In the genomic region with DNA sequence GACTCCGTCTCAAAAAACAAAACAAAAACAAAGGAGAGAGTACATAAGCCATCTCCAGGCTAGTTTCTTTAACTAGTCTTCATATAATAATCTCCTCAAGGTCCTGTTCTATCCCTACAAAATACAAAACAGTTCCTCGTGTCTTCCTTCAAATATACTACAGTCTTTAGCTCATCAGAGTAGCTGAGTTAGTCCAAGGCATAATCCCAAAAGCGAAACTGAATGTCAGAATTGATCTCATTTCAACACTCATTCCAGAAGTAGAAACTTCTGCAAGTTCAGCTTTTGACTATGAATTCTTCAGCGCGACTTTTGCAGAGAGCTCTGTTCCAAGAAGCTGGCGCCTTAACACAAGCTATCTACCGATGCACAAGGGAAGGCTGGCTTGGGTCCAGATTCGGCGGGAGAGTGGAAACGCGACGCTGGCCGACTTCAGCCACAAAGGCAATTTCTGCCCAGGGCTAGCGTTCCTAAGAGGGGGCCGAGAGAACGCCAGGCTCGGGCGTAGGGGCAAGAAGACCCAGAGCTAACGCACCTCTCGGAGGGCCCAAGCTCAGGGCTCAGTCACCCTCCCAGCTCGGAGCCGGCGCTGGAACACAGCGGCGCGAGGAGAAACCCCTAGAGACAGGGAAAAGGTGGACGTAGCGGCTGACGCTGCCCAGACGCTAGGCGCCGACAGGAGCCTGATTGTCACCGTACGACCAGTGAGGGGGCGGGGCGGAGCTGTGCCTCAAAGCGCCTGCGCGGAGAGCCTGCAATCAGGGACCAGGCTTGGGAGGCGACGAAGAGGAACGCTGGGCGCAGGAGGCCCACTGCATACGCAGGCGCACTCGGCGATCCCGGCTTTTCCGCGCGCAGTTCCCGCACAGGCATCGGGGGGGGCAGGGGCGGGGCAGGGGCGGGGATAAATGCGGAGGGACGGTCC, we compare ENCODE assay signal across 1 cellular context.
TF ChIP-seq lines count a peak whose summit lies in the region.

No MANE protein-coding gene starts in this region.

TF ChIP-seq in HepG2, 621 proteins besides CTCF, POLR2A, EP300 and RAD21 (continued from another document and continues in another):
- TF ChIP-seq ZNF318 (CRISPR knock-in tag; IDR thresholded peaks at IDR 0.05) (no peak), ZNF572 (CRISPR knock-in tag; IDR thresholded peaks at IDR 0.05) (0 out of 2 replicates have a peak, but pooled peaks have one; percentile 71), ZFP62 (CRISPR knock-in tag; IDR thresholded peaks at IDR 0.05) (no peak), RORA (CRISPR knock-in tag; IDR thresholded peaks at IDR 0.05) (no peak), ZNF136 (CRISPR knock-in tag; IDR thresholded peaks at IDR 0.05; ENCODE audit: low read depth) (peak; percentile 23; the same call in 1 of the 2 replicates), SOX13 (IDR thresholded peaks at IDR 0.05) (no peak), SOX13 (CRISPR knock-in tag; conservative IDR thresholded peaks at IDR 0.05 in 1 of 2, IDR thresholded peaks at IDR 0.05 in 1 of 2) (no peak), ZNF207 (IDR thresholded peaks at IDR 0.05; ENCODE audit: borderline replicate concordance) (no peak), GFI1 (CRISPR knock-in tag; IDR thresholded peaks at IDR 0.05; ENCODE audit: borderline replicate concordance) (peak; percentile 25; the same call in 1 of the 2 replicates), MXD4 (CRISPR knock-in tag; IDR thresholded peaks at IDR 0.05) (peak; percentile 37; the same call in 1 of the 2 replicates), MATR3 (CRISPR knock-in tag; IDR thresholded peaks at IDR 0.05) (no peak), NFKBIZ (CRISPR knock-in tag; IDR thresholded peaks at IDR 0.05) (no peak), LCORL (IDR thresholded peaks at IDR 0.05) (no peak), LCORL (CRISPR knock-in tag; IDR thresholded peaks at IDR 0.05) (no peak), SP5 (CRISPR knock-in tag; IDR thresholded peaks at IDR 0.05; ENCODE audit: borderline replicate concordance, low read depth) (peak; percentile 55; the same call in 1 of the 2 replicates), ZNF296 (CRISPR knock-in tag; conservative IDR thresholded peaks at IDR 0.05) (no peak), ZNF670 (CRISPR knock-in tag; IDR thresholded peaks at IDR 0.05; ENCODE audit: borderline replicate concordance) (peak; percentile 74; the same call in 1 of the 2 replicates), STAT5B (CRISPR knock-in tag; IDR thresholded peaks at IDR 0.05) (no peak), ZFP90 (CRISPR knock-in tag; IDR thresholded peaks at IDR 0.05; ENCODE audit: borderline replicate concordance) (peak; percentile 91), MLLT10 (CRISPR knock-in tag; IDR thresholded peaks at IDR 0.05) (no peak), PAXIP1 (CRISPR knock-in tag; conservative IDR thresholded peaks at IDR 0.05) (peak; percentile 18; the same call in 1 of the 2 replicates), SNRNP70 (IDR thresholded peaks at IDR 0.05; ENCODE audit: low read depth, low read length) (no peak), ZNF543 (CRISPR knock-in tag; IDR thresholded peaks at IDR 0.05) (peak; percentile 77), TRAFD1 (CRISPR knock-in tag; IDR thresholded peaks at IDR 0.05; ENCODE audit: borderline replicate concordance) (no peak), CENPT (CRISPR knock-in tag; IDR thresholded peaks at IDR 0.05; ENCODE audit: low read depth) (no peak), ZNF615 (CRISPR knock-in tag; IDR thresholded peaks at IDR 0.05; ENCODE audit: borderline replicate concordance) (no peak), SALL1 (CRISPR knock-in tag; IDR thresholded peaks at IDR 0.05) (peak; percentile 74), NCOA2 (CRISPR knock-in tag; IDR thresholded peaks at IDR 0.05) (no peak), ZFP82 (CRISPR knock-in tag; IDR thresholded peaks at IDR 0.05; ENCODE audit: borderline replicate concordance) (peak; percentile 53; the same call in 1 of the 2 replicates), ZC3H4 (CRISPR knock-in tag; IDR thresholded peaks at IDR 0.05; ENCODE audit: borderline replicate concordance) (no peak), ZNF235 (CRISPR knock-in tag; IDR thresholded peaks at IDR 0.05; ENCODE audit: borderline replicate concordance) (no peak)
- TF ChIP-seq, protein P1, sequence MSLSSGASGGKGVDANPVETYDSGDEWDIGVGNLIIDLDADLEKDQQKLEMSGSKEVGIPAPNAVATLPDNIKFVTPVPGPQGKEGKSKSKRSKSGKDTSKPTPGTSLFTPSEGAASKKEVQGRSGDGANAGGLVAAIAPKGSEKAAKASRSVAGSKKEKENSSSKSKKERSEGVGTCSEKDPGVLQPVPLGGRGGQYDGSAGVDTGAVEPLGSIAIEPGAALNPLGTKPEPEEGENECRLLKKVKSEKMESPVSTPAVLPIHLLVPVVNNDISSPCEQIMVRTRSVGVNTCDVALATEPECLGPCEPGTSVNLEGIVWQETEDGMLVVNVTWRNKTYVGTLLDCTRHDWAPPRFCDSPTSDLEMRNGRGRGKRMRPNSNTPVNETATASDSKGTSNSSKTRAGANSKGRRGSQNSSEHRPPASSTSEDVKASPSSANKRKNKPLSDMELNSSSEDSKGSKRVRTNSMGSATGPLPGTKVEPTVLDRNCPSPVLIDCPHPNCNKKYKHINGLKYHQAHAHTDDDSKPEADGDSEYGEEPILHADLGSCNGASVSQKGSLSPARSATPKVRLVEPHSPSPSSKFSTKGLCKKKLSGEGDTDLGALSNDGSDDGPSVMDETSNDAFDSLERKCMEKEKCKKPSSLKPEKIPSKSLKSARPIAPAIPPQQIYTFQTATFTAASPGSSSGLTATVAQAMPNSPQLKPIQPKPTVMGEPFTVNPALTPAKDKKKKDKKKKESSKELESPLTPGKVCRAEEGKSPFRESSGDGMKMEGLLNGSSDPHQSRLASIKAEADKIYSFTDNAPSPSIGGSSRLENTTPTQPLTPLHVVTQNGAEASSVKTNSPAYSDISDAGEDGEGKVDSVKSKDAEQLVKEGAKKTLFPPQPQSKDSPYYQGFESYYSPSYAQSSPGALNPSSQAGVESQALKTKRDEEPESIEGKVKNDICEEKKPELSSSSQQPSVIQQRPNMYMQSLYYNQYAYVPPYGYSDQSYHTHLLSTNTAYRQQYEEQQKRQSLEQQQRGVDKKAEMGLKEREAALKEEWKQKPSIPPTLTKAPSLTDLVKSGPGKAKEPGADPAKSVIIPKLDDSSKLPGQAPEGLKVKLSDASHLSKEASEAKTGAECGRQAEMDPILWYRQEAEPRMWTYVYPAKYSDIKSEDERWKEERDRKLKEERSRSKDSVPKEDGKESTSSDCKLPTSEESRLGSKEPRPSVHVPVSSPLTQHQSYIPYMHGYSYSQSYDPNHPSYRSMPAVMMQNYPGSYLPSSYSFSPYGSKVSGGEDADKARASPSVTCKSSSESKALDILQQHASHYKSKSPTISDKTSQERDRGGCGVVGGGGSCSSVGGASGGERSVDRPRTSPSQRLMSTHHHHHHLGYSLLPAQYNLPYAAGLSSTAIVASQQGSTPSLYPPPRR (CRISPR knock-in tag; IDR thresholded peaks at IDR 0.05; ENCODE audit: borderline replicate concordance) = no peak
- TF ChIP-seq, protein P2, sequence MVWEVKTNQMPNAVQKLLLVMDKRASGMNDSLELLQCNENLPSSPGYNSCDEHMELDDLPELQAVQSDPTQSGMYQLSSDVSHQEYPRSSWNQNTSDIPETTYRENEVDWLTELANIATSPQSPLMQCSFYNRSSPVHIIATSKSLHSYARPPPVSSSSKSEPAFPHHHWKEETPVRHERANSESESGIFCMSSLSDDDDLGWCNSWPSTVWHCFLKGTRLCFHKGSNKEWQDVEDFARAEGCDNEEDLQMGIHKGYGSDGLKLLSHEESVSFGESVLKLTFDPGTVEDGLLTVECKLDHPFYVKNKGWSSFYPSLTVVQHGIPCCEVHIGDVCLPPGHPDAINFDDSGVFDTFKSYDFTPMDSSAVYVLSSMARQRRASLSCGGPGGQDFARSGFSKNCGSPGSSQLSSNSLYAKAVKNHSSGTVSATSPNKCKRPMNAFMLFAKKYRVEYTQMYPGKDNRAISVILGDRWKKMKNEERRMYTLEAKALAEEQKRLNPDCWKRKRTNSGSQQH (CRISPR knock-in tag; IDR thresholded peaks at IDR 0.05; ENCODE audit: low read depth) = no peak; the same call in 1 of the 2 replicates
- TF ChIP-seq, protein P3, sequence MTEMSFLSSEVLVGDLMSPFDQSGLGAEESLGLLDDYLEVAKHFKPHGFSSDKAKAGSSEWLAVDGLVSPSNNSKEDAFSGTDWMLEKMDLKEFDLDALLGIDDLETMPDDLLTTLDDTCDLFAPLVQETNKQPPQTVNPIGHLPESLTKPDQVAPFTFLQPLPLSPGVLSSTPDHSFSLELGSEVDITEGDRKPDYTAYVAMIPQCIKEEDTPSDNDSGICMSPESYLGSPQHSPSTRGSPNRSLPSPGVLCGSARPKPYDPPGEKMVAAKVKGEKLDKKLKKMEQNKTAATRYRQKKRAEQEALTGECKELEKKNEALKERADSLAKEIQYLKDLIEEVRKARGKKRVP (CRISPR knock-in tag; IDR thresholded peaks at IDR 0.05) = no peak; a peak in 1 of 4 replicates
